ENCODE assay signal across 17 cellular contexts in the genomic region with DNA sequence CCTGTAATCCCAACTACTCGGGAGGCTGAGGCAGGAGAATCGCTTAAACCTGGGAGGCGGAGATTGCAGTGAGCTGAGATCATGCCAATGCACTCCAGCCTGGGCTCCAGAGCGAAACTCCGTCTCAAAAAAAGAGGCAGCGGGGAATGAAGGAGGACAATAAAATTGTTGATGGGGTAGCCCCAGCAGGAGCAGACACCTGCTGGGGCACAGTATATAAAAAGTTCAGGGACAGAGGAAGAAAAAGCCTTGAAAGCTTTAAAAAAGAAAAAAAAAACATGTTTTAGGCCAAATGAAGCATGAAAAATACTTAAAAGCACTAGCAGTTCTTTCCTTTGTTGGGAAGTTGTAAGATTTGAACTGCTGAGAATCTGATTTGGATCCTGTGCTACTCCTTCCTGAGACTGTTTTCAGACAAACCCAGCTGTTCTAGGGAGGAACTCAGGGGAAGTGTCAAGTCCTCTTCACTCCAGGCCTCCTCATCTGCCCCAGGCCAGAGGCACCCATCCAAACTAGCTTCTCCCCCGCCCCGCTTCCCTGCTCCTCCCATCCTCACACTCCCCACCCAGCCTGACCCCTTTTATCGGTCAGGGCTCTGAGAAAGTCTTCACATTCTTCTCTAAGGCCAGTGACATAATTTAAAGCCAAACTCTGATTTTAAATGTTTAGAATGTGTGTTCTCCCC. TPM values are rescaled to one million over a fixed set of nuclear protein-coding genes. Genes with fewer than 3 reads are reported as not detected.
DNase-seq lines count a peak whose midpoint lies in the region; ATAC-seq and TF ChIP-seq lines count a peak whose summit lies in the region.
"Had no signal": no experiment of that assay in that cellular context is flagged by ENCODE, and none has a peak within 500 bp of the region (broad histone marks: within the 10 kb centered on the region; RNA-seq: fewer than 3 reads in every experiment).

No MANE protein-coding gene starts in this region.

- no peak overlapping the region for H3K23ac ChIP-seq in mesenchymal stem cell (ENCODE audit: low read length in 2 of 2)

- no peak overlapping the region for H3K4me2 ChIP-seq in mesenchymal stem cell (ENCODE audit: low read length, poor library complexity, severe bottlenecking)

- H3K4ac ChIP-seq in mesenchymal stem cell (ENCODE audit: low read depth in 1 of 2, low read length in 2 of 2), result no peak overlapping the region

- ATAC-seq in HG02763 (IDR thresholded peaks at IDR 0.05; ENCODE audit: unreplicated experiment), result no peak

- H3K79me1 ChIP-seq in mesenchymal stem cell (replicated peaks; ENCODE audit: low read length, poor library complexity, severe bottlenecking), result peaks cover 3% of the 10 kb centered on the region

- WGBS in mesenchymal stem cell, result 80% methylated on average over 8 of the region's 9 CpGs
- WGBS in testis, 2 donors, result 49 to 64% methylated on average over 9 of the region's 9 CpGs

- H3K9me3 ChIP-seq in mesenchymal stem cell (ENCODE audit: control insufficient read depth, low read length) (no peaks in the 10 kb centered on the region), testis (no peaks in the 10 kb centered on the region)
- H3K9me3 ChIP-seq: thoracic aorta had no signal

- H3K14ac ChIP-seq in mesenchymal stem cell (ENCODE audit: low read length in 2 of 2), result no peak overlapping the region

- no peak overlapping the region for H2BK12ac ChIP-seq in mesenchymal stem cell (ENCODE audit: low read length in 2 of 2)

- H3K4me3 ChIP-seq in fibroblast of the aortic adventitia (ENCODE audit: low read depth, low read length), result no peak overlapping the region
- H3K4me3 ChIP-seq in mesenchymal stem cell (ENCODE audit: insufficient read depth in 1 of 2, low read depth in 1 of 2, low read length in 2 of 2), result no peak overlapping the region
- no peak overlapping the region for H3K4me3 ChIP-seq in testis
- H3K4me3 ChIP-seq: thoracic aorta had no signal

- no peak overlapping the region for H4K8ac ChIP-seq in mesenchymal stem cell (ENCODE audit: low read length)

- H3K18ac ChIP-seq in mesenchymal stem cell (ENCODE audit: low read depth in 1 of 2, low read length in 2 of 2), result no peak overlapping the region

- no peak overlapping the region for H2AFZ ChIP-seq in mesenchymal stem cell (ENCODE audit: low read depth, low read length)
- H2AFZ ChIP-seq: parathyroid adenoma had no signal

- H3K27ac ChIP-seq in mesenchymal stem cell (ENCODE audit: low read length, poor library complexity, severe bottlenecking) (no peak overlapping the region), testis (peak overlapping the region in 1 of 2 donors; percentile 76)
- H3K27ac ChIP-seq: epithelial cell of prostate, HL-60, parathyroid adenoma had no signal

- H2BK5ac ChIP-seq in mesenchymal stem cell (ENCODE audit: low read depth, low read length, poor library complexity, severe bottlenecking), result no peak overlapping the region

- intact Hi-C loops in testis (cut with DNase I; ENCODE audit: low total_unique reads), result loop anchor here (10.0 kb wide), 1 partner anchor 55 kb away; no protein-coding TSS in a partner anchor

- DNase-seq in RPMI7951 (ENCODE audit: low read depth) (peak; percentile 84), fibroblast of the aortic adventitia (ENCODE audit: low read depth) (peak; percentile 78), mesenchymal stem cell (no peak), testis (peak; percentile 62), A172 (ENCODE audit: low spot score) (no peak), activated T-cell treated with anti-CD3 and anti-CD28 coated beads for 4 hours (no peak)
- DNase-seq in effector CD8-positive, alpha-beta T cell (lab: John Stamatoyannopoulos, UW), result no peak
- DNase-seq: activated naive CD4-positive, alpha-beta T cell treated with anti-CD3 and anti-CD28 coated beads, Interleukin-2, amount 50 U/mL, for 16 hours; C1 segment of cervical spinal cord; central memory CD4-positive, alpha-beta T cell; Kasumi-1; NCI-H1694 treated with DMSO at 0.1 percent for 48 hours had no signal

- H4K91ac ChIP-seq in mesenchymal stem cell (ENCODE audit: low read length), result no peak overlapping the region

- H2AK5ac ChIP-seq in mesenchymal stem cell (ENCODE audit: low read length, severe bottlenecking), result no peak overlapping the region

- H3K27me3 ChIP-seq in mesenchymal stem cell (ENCODE audit: control insufficient read depth in 1 of 2, insufficient read depth in 1 of 2, low read length in 2 of 2) (peaks cover 0 to 30% of the 10 kb centered on the region in 2 experiments), testis (no peaks in the 10 kb centered on the region)

- H2BK120ac ChIP-seq in mesenchymal stem cell (ENCODE audit: low read depth, low read length), result no peak overlapping the region

- H2BK15ac ChIP-seq in mesenchymal stem cell (ENCODE audit: low read depth, poor library complexity, severe bottlenecking), result peak overlapping the region; percentile 62

- H3K36me3 ChIP-seq in mesenchymal stem cell (ENCODE audit: control insufficient read depth in 1 of 2, insufficient read depth in 2 of 2, low read depth in 1 of 2, low read length in 2 of 2) (no peaks in the 10 kb centered on the region), testis (ENCODE audit: low read depth, missing control alignments) (no peaks in the 10 kb centered on the region)
- H3K36me3 ChIP-seq: thoracic aorta had no signal

- peaks cover 12% of the 10 kb centered on the region for H3K4me1 ChIP-seq in mesenchymal stem cell (ENCODE audit: control insufficient read depth, insufficient read depth, low read depth, low read length)
- peaks cover 27% of the 10 kb centered on the region for H3K4me1 ChIP-seq in testis
- H3K4me1 ChIP-seq: parathyroid adenoma had no signal

- TF ChIP-seq POLR2A in testis (IDR thresholded peaks at IDR 0.05), result no peak

- no peak overlapping the region for H3K9ac ChIP-seq in mesenchymal stem cell (ENCODE audit: low read length)
- H3K9ac ChIP-seq: parathyroid adenoma had no signal

- TF ChIP-seq CTCF in fibroblast of the aortic adventitia (IDR thresholded peaks at IDR 0.05; ENCODE audit: insufficient read depth, low read length) (no peak), testis (IDR thresholded peaks at IDR 0.05) (no peak)

RNA-seq across cellular contexts. Expression of a gene that starts 5.0 kb away (rescaled TPM):
- 8.8 and 18.7 TPM in 2 replicates for total RNA-seq in RPMI7951 (2014; rRNA removed; shearing (Covaris generic))
- total RNA-seq in fibroblast of the aortic adventitia (ENCODE audit: low replicate concordance) (9.5 and 13.6 TPM in 2 replicates), testis (10 to 100 TPM; 25.0 to 29.9 TPM)
- polyA plus RNA-seq in mesenchymal stem cell (2013, experiment 1 of 2), result 0.65 TPM
- 0.58 TPM for polyA plus RNA-seq in mesenchymal stem cell (2013, experiment 2 of 2)
- polyA plus RNA-seq in testis (ENCODE audit: insufficient read depth, low read depth, low replicate concordance), result 27.9 TPM
- 1.5 TPM in 2 replicates for total RNA-seq in A172 (2014; rRNA removed; shearing (Covaris generic))

RNA-seq across cellular contexts. Expression of a gene that starts 39.6 kb away (rescaled TPM):
- 1.9 and 2.5 TPM in 2 replicates for total RNA-seq in RPMI7951 (2014; rRNA removed; shearing (Covaris generic))
- 0.81 and 2.4 TPM in 2 replicates for total RNA-seq in fibroblast of the aortic adventitia (ENCODE audit: low replicate concordance)
- 0.59 TPM for polyA plus RNA-seq in mesenchymal stem cell (2013, experiment 1 of 2)
- 0.34 TPM for polyA plus RNA-seq in mesenchymal stem cell (2013, experiment 2 of 2)
- total RNA-seq in testis, result 1 to 10 TPM; 7.9 to 9.1 TPM
- 6.4 TPM for polyA plus RNA-seq in testis (ENCODE audit: insufficient read depth, low read depth, low replicate concordance)
- 1.1 TPM in 1 of 2 replicates, not detected in the other for total RNA-seq in A172 (2014; rRNA removed; shearing (Covaris generic))

Comparison
In these comparisons a context has a peak if more than half of its experiments do, and no peak if none do; other contexts are left out.
1. DNase-seq: peak in RPMI7951 (single experiment), fibroblast of the aortic adventitia (single experiment) and testis (single experiment); none in mesenchymal stem cell (single experiment), effector CD8-positive, alpha-beta T cell (single experiment), A172 (single experiment) and activated T-cell treated with anti-CD3 and anti-CD28 coated beads for 4 hours (single experiment).